Comparison of ENCODE assay signal across 8 cellular contexts in the genomic region with DNA sequence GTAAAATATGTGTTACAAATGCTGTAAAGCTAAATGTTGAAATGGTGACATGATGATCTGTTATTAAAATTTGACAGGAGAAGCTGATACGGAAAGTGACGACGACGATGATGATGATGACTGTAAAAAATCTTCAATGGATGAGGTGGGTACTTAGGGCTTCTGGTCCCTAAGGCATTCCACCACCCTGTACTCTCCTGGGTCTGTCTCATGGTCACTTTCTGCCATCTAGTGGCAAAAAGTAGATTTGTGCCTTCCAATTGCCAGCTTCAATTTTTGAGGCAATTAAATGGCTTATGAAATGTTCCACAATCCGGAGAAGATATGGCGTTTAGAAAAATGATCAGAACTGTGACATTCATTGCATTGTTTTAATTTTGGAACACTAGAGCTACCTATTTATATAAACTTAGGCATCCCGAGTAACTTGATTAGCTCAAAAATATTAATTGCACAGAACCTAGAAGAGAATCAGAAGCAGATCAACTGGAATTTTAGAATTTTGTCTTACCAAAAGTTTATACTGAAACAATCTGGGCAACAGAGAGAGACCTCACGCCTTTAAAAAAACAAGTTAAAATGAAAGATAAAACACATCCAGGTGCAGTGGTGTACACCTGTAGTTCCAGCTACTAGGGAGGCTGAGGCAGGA.
DNase-seq lines count a peak whose midpoint lies in the region; ATAC-seq, FAIRE-seq and TF ChIP-seq lines count a peak whose summit lies in the region.

No MANE protein-coding gene starts in this region.

- H3K36me3 Mint-ChIP-seq in activated naive CD4-positive, alpha-beta T cell treated with anti-CD3 and anti-CD28 coated beads, Interleukin-2, amount 10 ng/mL, durations not matched to agents 7 days and 5 days = no peaks in the 10 kb centered on the region

- ATAC-seq in HG03565 (IDR thresholded peaks at IDR 0.05; ENCODE audit: unreplicated experiment) = peak; percentile 75
- peak; percentile 76 to 84 for ATAC-seq in left cardiac atrium
- ATAC-seq in HG02840 (IDR thresholded peaks at IDR 0.05; ENCODE audit: low FRiP score, unreplicated experiment) = no peak

- intact Hi-C loops in left cardiac atrium (cut with DNase I) = loop anchor here (5.0 to 10.0 kb wide), 2 partner anchors 198 to 680 kb away; no protein-coding TSS in a partner anchor

- H3K4me1 Mint-ChIP-seq in activated naive CD4-positive, alpha-beta T cell treated with anti-CD3 and anti-CD28 coated beads, Interleukin-2, amount 10 ng/mL, durations not matched to agents 7 days and 5 days = no peaks in the 10 kb centered on the region

- peak; percentile 89 for TF ChIP-seq CTCF in D721Med (IDR thresholded peaks at IDR 0.05; ENCODE audit: insufficient read depth, missing control alignments)

- no peaks in the 10 kb centered on the region for H3K27me3 Mint-ChIP-seq in activated naive CD4-positive, alpha-beta T cell treated with anti-CD3 and anti-CD28 coated beads, Interleukin-2, amount 10 ng/mL, durations not matched to agents 7 days and 5 days

- H3K4me3 Mint-ChIP-seq in activated naive CD4-positive, alpha-beta T cell treated with anti-CD3 and anti-CD28 coated beads, Interleukin-2, amount 10 ng/mL, durations not matched to agents 7 days and 5 days = no peak overlapping the region

- CTCF ChIA-PET in activated naive CD4-positive, alpha-beta T cell treated with anti-CD3 and anti-CD28 coated beads, Interleukin-2, amount 10 ng/mL, durations not matched to agents 7 days and 5 days (lab: Charles Lee) = interaction anchor here (0.6 to 5.6 kb wide), 29 partner anchors 12 to 796 kb away, joined by 3 to 48 read pairs (median 4); a partner anchor contains a TSS

- no peak for FAIRE-seq in D721Med (lab: Jason Lieb, UNC)
- FAIRE-seq in GM19239 (lab: Jason Lieb, UNC) = peak; percentile 78

- H3K9me3 Mint-ChIP-seq in activated naive CD4-positive, alpha-beta T cell treated with anti-CD3 and anti-CD28 coated beads, Interleukin-2, amount 10 ng/mL, durations not matched to agents 7 days and 5 days = no peaks in the 10 kb centered on the region

- no peak overlapping the region for H3K27ac Mint-ChIP-seq in activated naive CD4-positive, alpha-beta T cell treated with anti-CD3 and anti-CD28 coated beads, Interleukin-2, amount 10 ng/mL, durations not matched to agents 7 days and 5 days

- DNase-seq in D721Med (ENCODE audit: insufficient read length, low spot score) = no peak
- DNase-seq in GM19239 (ENCODE audit: insufficient read length, low spot score) = peak; percentile 9
- peak; percentile 50 to 85 for DNase-seq in NCI-H526 (lab: John Stamatoyannopoulos, UW)
- peak; percentile 39 for DNase-seq in activated naive CD4-positive, alpha-beta T cell treated with anti-CD3 and anti-CD28 coated beads, Interleukin-2, amount 10 ng/mL, durations not matched to agents 7 days and 5 days
- DNase-seq in left cardiac atrium = no peak
- DNase-seq in renal cortical epithelial cell (ENCODE audit: low read depth) = peak; percentile 68

Comparison
In these comparisons a context has a peak if more than half of its experiments do, and no peak if none do; other contexts are left out.
1. DNase-seq: peak in GM19239 (single experiment), NCI-H526 (2 of 2), activated naive CD4-positive, alpha-beta T cell treated with anti-CD3 and anti-CD28 coated beads, Interleukin-2, amount 10 ng/mL, durations not matched to agents 7 days and 5 days (single experiment) and renal cortical epithelial cell (single experiment); none in D721Med (single experiment) and left cardiac atrium (single experiment).